In the genomic region with DNA sequence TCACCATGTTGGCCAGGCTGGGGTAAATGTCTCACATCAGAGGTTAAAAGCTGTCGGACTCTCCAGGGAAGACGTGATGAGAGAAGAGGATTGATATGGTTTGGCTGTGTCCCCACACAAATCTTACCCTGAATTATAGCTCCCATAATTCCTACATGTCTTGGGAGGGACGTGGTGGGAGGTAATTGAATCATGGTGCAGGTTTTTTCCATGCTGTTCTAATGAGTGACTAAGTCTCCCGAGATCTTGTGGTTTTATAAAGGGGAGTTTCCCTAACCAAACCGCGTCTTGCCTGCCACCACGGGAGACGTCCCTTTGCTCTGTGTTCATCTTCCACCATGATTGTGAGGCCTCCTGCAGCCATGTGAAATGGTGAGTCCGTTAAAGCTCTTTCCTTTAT, we compare ENCODE assay signal across 8 cellular contexts.
DNase-seq lines count a peak whose midpoint lies in the region; ATAC-seq and TF ChIP-seq lines count a peak whose summit lies in the region.
"Had no signal": no experiment of that assay in that cellular context is flagged by ENCODE, and none has a peak within 500 bp of the region (broad histone marks: within the 10 kb centered on the region; RNA-seq: fewer than 3 reads in every experiment).

No MANE protein-coding gene starts in this region.

- H3K27me3 ChIP-seq in right atrium auricular region: no peaks in the 10 kb centered on the region

- H3K4me1 ChIP-seq in right atrium auricular region: no peaks in the 10 kb centered on the region

- intact Hi-C loops in activated T-helper 2 cell treated with anti-CD3 and anti-CD28 coated beads, Interferon-gamma antibody, Interleukin-2, Interleukin-4, amounts not matched to agents 10 μg/mL and 5 μg/mL and 100 μg/mL, durations not matched to agents 14 hours and 24 hours and 36 hours (cut with micrococcal nuclease): loop anchor here (2.0 kb wide), 1 partner anchor 18 kb away; no protein-coding TSS in a partner anchor

- peak; percentile 73 for DNase-seq in HT1080 (ENCODE audit: low read depth)
- DNase-seq in activated T-helper 2 cell treated with anti-CD3 and anti-CD28 coated beads, Interferon-gamma antibody, Interleukin-2, Interleukin-4, amounts not matched to agents 10 μg/mL and 5 μg/mL and 100 μg/mL, durations not matched to agents 14 hours and 24 hours and 36 hours (ENCODE audit: low spot score): no peak
- DNase-seq in nephron progenitor cell: no peak
- DNase-seq in kidney glomerular epithelial cell (lab: John Stamatoyannopoulos, UW): no peak
- no peak for DNase-seq in right atrium auricular region (ENCODE audit: low spot score)
- DNase-seq: NCI-H1105 had no signal

- H3K27me3 Mint-ChIP-seq in activated T-helper 2 cell treated with anti-CD3 and anti-CD28 coated beads, Interferon-gamma antibody, Interleukin-2, Interleukin-4, amounts not matched to agents 10 μg/mL and 5 μg/mL and 100 μg/mL, durations not matched to agents 14 hours and 24 hours and 36 hours (ENCODE audit: low read depth): no peaks in the 10 kb centered on the region
- H3K27me3 Mint-ChIP-seq in nephron progenitor cell (ENCODE audit: low read depth, poor library complexity): peaks cover 13% of the 10 kb centered on the region

- peaks cover 25% of the 10 kb centered on the region for H3K36me3 Mint-ChIP-seq in activated T-helper 2 cell treated with anti-CD3 and anti-CD28 coated beads, Interferon-gamma antibody, Interleukin-2, Interleukin-4, amounts not matched to agents 10 μg/mL and 5 μg/mL and 100 μg/mL, durations not matched to agents 14 hours and 24 hours and 36 hours (ENCODE audit: low read depth)
- no peaks in the 10 kb centered on the region for H3K36me3 Mint-ChIP-seq in nephron progenitor cell (ENCODE audit: low read depth)

- TF ChIP-seq CTCF in nephron progenitor cell (IDR thresholded peaks at IDR 0.05) (no peak), right atrium auricular region (IDR thresholded peaks at IDR 0.05) (no peak)

- H3K27ac ChIP-seq in right atrium auricular region: no peak overlapping the region

- H3K4me3 Mint-ChIP-seq in activated T-helper 2 cell treated with anti-CD3 and anti-CD28 coated beads, Interferon-gamma antibody, Interleukin-2, Interleukin-4, amounts not matched to agents 10 μg/mL and 5 μg/mL and 100 μg/mL, durations not matched to agents 14 hours and 24 hours and 36 hours (ENCODE audit: low read depth): no peak overlapping the region
- H3K4me3 Mint-ChIP-seq in nephron progenitor cell: no peak overlapping the region

- H3K9me3 ChIP-seq in right atrium auricular region: no peaks in the 10 kb centered on the region

- no peaks in the 10 kb centered on the region for H3K36me3 ChIP-seq in right atrium auricular region

- peaks cover 13% of the 10 kb centered on the region for H3K9me3 Mint-ChIP-seq in activated T-helper 2 cell treated with anti-CD3 and anti-CD28 coated beads, Interferon-gamma antibody, Interleukin-2, Interleukin-4, amounts not matched to agents 10 μg/mL and 5 μg/mL and 100 μg/mL, durations not matched to agents 14 hours and 24 hours and 36 hours
- peaks cover 19% of the 10 kb centered on the region for H3K9me3 Mint-ChIP-seq in nephron progenitor cell

- no peak overlapping the region for H3K4me3 ChIP-seq in right atrium auricular region

- H3K4me1 Mint-ChIP-seq in activated T-helper 2 cell treated with anti-CD3 and anti-CD28 coated beads, Interferon-gamma antibody, Interleukin-2, Interleukin-4, amounts not matched to agents 10 μg/mL and 5 μg/mL and 100 μg/mL, durations not matched to agents 14 hours and 24 hours and 36 hours (ENCODE audit: low read depth): peaks cover 21% of the 10 kb centered on the region
- H3K4me1 Mint-ChIP-seq in nephron progenitor cell: peaks cover 14% of the 10 kb centered on the region

- H3K27ac Mint-ChIP-seq in activated T-helper 2 cell treated with anti-CD3 and anti-CD28 coated beads, Interferon-gamma antibody, Interleukin-2, Interleukin-4, amounts not matched to agents 10 μg/mL and 5 μg/mL and 100 μg/mL, durations not matched to agents 14 hours and 24 hours and 36 hours: peak overlapping the region; percentile 76
- H3K27ac Mint-ChIP-seq in nephron progenitor cell: peak overlapping the region; percentile 38

- peak; percentile 53 for ATAC-seq in GM18519 (IDR thresholded peaks at IDR 0.05; ENCODE audit: low FRiP score, unreplicated experiment)
- ATAC-seq in GM19328 (IDR thresholded peaks at IDR 0.05; ENCODE audit: unreplicated experiment): no peak
